In genomic region chr16:30748634-30749445, GRCh38 we compare ENCODE assay signal across 8 cellular contexts. TPM values are rescaled to one million over a fixed set of nuclear protein-coding genes. Genes with fewer than 3 reads are reported as not detected.
DNase-seq lines count a peak whose midpoint lies in the region; ATAC-seq and TF ChIP-seq lines count a peak whose summit lies in the region.

No MANE protein-coding gene starts in this region.

- H2AFZ ChIP-seq in neuron (ENCODE audit: low read depth, low read length) = no peak overlapping the region

- CTCF ChIA-PET in activated CD8-positive, alpha-beta memory T cell treated with anti-CD3 and anti-CD28 coated beads, Interleukin-2, amount 10 ng/mL, durations not matched to agents 7 days and 5 days (lab: Charles Lee) = interaction anchor here (1.0 to 1.7 kb wide), 7 partner anchors 14 to 96 kb away, joined by 3 to 7 read pairs (median 4); no protein-coding TSS in a partner anchor

- peaks cover 26% of the 10 kb centered on the region for H3K36me3 ChIP-seq in neuron (ENCODE audit: insufficient read depth, low read length)

- no peaks in the 10 kb centered on the region for H3K9me3 ChIP-seq in neuron (ENCODE audit: low read length)

- TF ChIP-seq CTCF in foreskin fibroblast (IDR thresholded peaks at IDR 0.05; ENCODE audit: low read depth, low read length) = no peak

- H3K4me3 ChIP-seq in foreskin fibroblast (ENCODE audit: low read depth in 1 of 2, low read length in 2 of 2) (peak overlapping the region; percentile 64 to 80), neuron (ENCODE audit: low read length) (peak overlapping the region; percentile 57)

- no peaks in the 10 kb centered on the region for H3K27me3 ChIP-seq in neuron (ENCODE audit: insufficient read depth, low read length)

- H3K27me3 Mint-ChIP-seq in activated CD8-positive, alpha-beta memory T cell treated with anti-CD3 and anti-CD28 coated beads, Interleukin-2, amount 10 ng/mL, durations not matched to agents 7 days and 5 days = no peaks in the 10 kb centered on the region

- DNase-seq in stimulated activated CD4-positive, alpha-beta T cell treated with anti-CD3 and anti-CD28 coated beads, Interleukin-2, amount 100 ng/mL, for 24 hours = peak; percentile 31 to 41
- no peak for DNase-seq in stimulated activated CD4-positive, alpha-beta T cell treated with anti-CD3 and anti-CD28 coated beads, Interleukin-12 subunit alpha, Interleukin-12 subunit beta, amount 100 ng/mL, for 4 hours
- DNase-seq in HK-2 (ENCODE audit: unreplicated experiment) (peak; percentile 55), foreskin fibroblast (peak; percentile 49 to 78), T-helper 9 cell (no peak), SHP77 treated with DMSO at 0.1 percent for 48 hours (lab: John Stamatoyannopoulos, UW) (no peak)
- DNase-seq in activated CD8-positive, alpha-beta memory T cell treated with anti-CD3 and anti-CD28 coated beads, Interleukin-2, amount 10 ng/mL, durations not matched to agents 7 days and 5 days = peak; percentile 61

- ATAC-seq in activated CD8-positive, alpha-beta memory T cell treated with anti-CD3 and anti-CD28 coated beads, Interleukin-2, amount 10 ng/mL, durations not matched to agents 7 days and 5 days = peak; percentile 34

- H3K36me3 Mint-ChIP-seq in activated CD8-positive, alpha-beta memory T cell treated with anti-CD3 and anti-CD28 coated beads, Interleukin-2, amount 10 ng/mL, durations not matched to agents 7 days and 5 days = peaks cover 19% of the 10 kb centered on the region

- peak overlapping the region; percentile 93 for H3K27ac Mint-ChIP-seq in activated CD8-positive, alpha-beta memory T cell treated with anti-CD3 and anti-CD28 coated beads, Interleukin-2, amount 10 ng/mL, durations not matched to agents 7 days and 5 days

- H3K4me3 Mint-ChIP-seq in activated CD8-positive, alpha-beta memory T cell treated with anti-CD3 and anti-CD28 coated beads, Interleukin-2, amount 10 ng/mL, durations not matched to agents 7 days and 5 days = peak overlapping the region; percentile 87

- peaks cover 26% of the 10 kb centered on the region for H3K4me1 Mint-ChIP-seq in activated CD8-positive, alpha-beta memory T cell treated with anti-CD3 and anti-CD28 coated beads, Interleukin-2, amount 10 ng/mL, durations not matched to agents 7 days and 5 days

- H3K9me3 Mint-ChIP-seq in activated CD8-positive, alpha-beta memory T cell treated with anti-CD3 and anti-CD28 coated beads, Interleukin-2, amount 10 ng/mL, durations not matched to agents 7 days and 5 days (ENCODE audit: low read depth) = no peaks in the 10 kb centered on the region

- H3K4me1 ChIP-seq in neuron (ENCODE audit: insufficient read depth, low read length) = no peaks in the 10 kb centered on the region

RNA-seq across cellular contexts. Expression of gene PHKG2, which starts 0.6 kb away (rescaled TPM):
- 10 to 100 TPM; 45.8 to 46.5 TPM for total RNA-seq in activated CD8-positive, alpha-beta memory T cell treated with anti-CD3 and anti-CD28 coated beads, Interleukin-2, amount 10 ng/mL, durations not matched to agents 7 days and 5 days

RNA-seq across cellular contexts. Expression of gene CFAP119, which starts 13.0 kb away (rescaled TPM):
- total RNA-seq in activated CD8-positive, alpha-beta memory T cell treated with anti-CD3 and anti-CD28 coated beads, Interleukin-2, amount 10 ng/mL, durations not matched to agents 7 days and 5 days = 1 to 10 TPM; 4.1 to 4.6 TPM

RNA-seq across cellular contexts. Expression of gene RNF40, which starts 13.3 kb away (rescaled TPM):
- 100 to 1,000 TPM; 103 to 106 TPM for total RNA-seq in activated CD8-positive, alpha-beta memory T cell treated with anti-CD3 and anti-CD28 coated beads, Interleukin-2, amount 10 ng/mL, durations not matched to agents 7 days and 5 days

RNA-seq across cellular contexts. Expression of gene ZNF629, which starts 38.2 kb away (rescaled TPM):
- 1 to 10 TPM; 1.6 to 2.5 TPM for total RNA-seq in activated CD8-positive, alpha-beta memory T cell treated with anti-CD3 and anti-CD28 coated beads, Interleukin-2, amount 10 ng/mL, durations not matched to agents 7 days and 5 days

RNA-seq across cellular contexts. Expression of gene SRCAP, which starts 49.9 kb away (rescaled TPM):
- 10 to 100 TPM; 86.3 to 93.3 TPM for total RNA-seq in activated CD8-positive, alpha-beta memory T cell treated with anti-CD3 and anti-CD28 coated beads, Interleukin-2, amount 10 ng/mL, durations not matched to agents 7 days and 5 days

Comparison
In these comparisons a context has a peak if more than half of its experiments do, and no peak if none do; other contexts are left out.
1. DNase-seq: peak in stimulated activated CD4-positive, alpha-beta T cell treated with anti-CD3 and anti-CD28 coated beads, Interleukin-2, amount 100 ng/mL, for 24 hours (2 of 2), HK-2 (single experiment), activated CD8-positive, alpha-beta memory T cell treated with anti-CD3 and anti-CD28 coated beads, Interleukin-2, amount 10 ng/mL, durations not matched to agents 7 days and 5 days (single experiment) and foreskin fibroblast (2 of 2); none in stimulated activated CD4-positive, alpha-beta T cell treated with anti-CD3 and anti-CD28 coated beads, Interleukin-12 subunit alpha, Interleukin-12 subunit beta, amount 100 ng/mL, for 4 hours (single experiment), T-helper 9 cell (single experiment) and SHP77 treated with DMSO at 0.1 percent for 48 hours (single experiment).